Comparison of ENCODE assay signal across 1 cellular context in the genomic region with DNA sequence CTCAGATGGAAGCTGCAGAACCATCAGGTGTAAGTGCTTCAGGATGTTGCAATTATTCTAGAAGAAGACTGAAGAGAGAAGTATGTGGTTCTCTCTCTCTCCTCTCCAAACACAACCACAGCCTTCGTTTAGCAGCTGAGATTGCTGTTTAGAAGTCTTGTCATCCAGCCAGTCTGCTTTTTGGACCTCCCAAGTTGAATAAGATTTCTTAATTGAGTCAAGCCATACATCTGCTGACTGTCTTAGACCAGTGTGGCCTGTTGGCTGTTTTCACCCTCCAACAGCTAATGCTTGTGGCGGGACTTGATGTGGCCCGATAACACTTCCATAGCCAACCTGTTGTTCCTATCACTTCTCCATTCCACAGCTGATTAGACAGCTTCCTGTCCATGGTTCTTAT.
TF ChIP-seq lines count a peak whose summit lies in the region.

No MANE protein-coding gene starts in this region.

TF ChIP-seq in A549, 52 proteins besides CTCF, POLR2A, EP300 and RAD21 (continued from another document):
- TF ChIP-seq, protein P1, sequence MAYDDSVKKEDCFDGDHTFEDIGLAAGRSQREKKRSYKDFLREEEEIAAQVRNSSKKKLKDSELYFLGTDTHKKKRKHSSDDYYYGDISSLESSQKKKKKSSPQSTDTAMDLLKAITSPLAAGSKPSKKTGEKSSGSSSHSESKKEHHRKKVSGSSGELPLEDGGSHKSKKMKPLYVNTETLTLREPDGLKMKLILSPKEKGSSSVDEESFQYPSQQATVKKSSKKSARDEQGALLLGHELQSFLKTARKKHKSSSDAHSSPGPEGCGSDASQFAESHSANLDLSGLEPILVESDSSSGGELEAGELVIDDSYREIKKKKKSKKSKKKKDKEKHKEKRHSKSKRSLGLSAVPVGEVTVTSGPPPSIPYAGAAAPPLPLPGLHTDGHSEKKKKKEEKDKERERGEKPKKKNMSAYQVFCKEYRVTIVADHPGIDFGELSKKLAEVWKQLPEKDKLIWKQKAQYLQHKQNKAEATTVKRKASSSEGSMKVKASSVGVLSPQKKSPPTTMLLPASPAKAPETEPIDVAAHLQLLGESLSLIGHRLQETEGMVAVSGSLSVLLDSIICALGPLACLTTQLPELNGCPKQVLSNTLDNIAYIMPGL (CRISPR knock-in tag; IDR thresholded peaks at IDR 0.05; ENCODE audit: borderline replicate concordance) = no peak
- no peak for TF ChIP-seq PHF8 (IDR thresholded peaks at IDR 0.05; ENCODE audit: borderline replicate concordance, low read depth)
